ENCODE assay signal across 30 cellular contexts in genomic region chr7:88105231-88105630, GRCh38.
"Had no signal": no experiment of that assay in that cellular context is flagged by ENCODE, and none has a peak within 500 bp of the region (broad histone marks: within the 10 kb centered on the region; RNA-seq: fewer than 3 reads in every experiment).

No MANE protein-coding gene starts in this region.

- FAIRE-seq: keratinocyte, pancreas had no signal

- H3K27ac Mint-ChIP-seq: memory B cell; naive thymus-derived CD8-positive, alpha-beta T cell; nephron; stimulated activated naive B cell treated with anti-CD40 and anti-IgM and Interleukin-4, amounts not matched to agents 10 μg/mL and 1 μg/mL and 100 μg/mL, for 72 hours had no signal

- H3K4me3 Mint-ChIP-seq: memory B cell; naive thymus-derived CD8-positive, alpha-beta T cell; nephron; neural crest cell; stimulated activated naive B cell treated with anti-CD40 and anti-IgM and Interleukin-4, amounts not matched to agents 10 μg/mL and 1 μg/mL and 100 μg/mL, for 72 hours had no signal

- ATAC-seq: left cardiac atrium; left lung; naive thymus-derived CD8-positive, alpha-beta T cell; pancreas; right cardiac atrium; sciatic nerve; stimulated activated naive B cell treated with anti-CD40 and anti-IgM and Interleukin-4, amounts not matched to agents 10 μg/mL and 1 μg/mL and 100 μg/mL, for 72 hours; stimulated activated naive CD8-positive, alpha-beta T cell treated with anti-CD3 and anti-CD28 coated beads, Interleukin-15, Interleukin-2, amounts not matched to agents 100 U/mL and 50 U/mL, for 24 hours had no signal

- H3K4me1 ChIP-seq: left lung, pancreas, prostate gland, stomach, testis, thyroid gland, transverse colon, upper lobe of left lung had no signal

- H3K4me1 Mint-ChIP-seq: memory B cell; neural crest cell; stimulated activated naive B cell treated with anti-CD40 and anti-IgM and Interleukin-4, amounts not matched to agents 10 μg/mL and 1 μg/mL and 100 μg/mL, for 72 hours had no signal

- H3K36me3 Mint-ChIP-seq: memory B cell; stimulated activated naive B cell treated with anti-CD40 and anti-IgM and Interleukin-4, amounts not matched to agents 10 μg/mL and 1 μg/mL and 100 μg/mL, for 72 hours had no signal

- H3K9me3 ChIP-seq: left lung, pancreas, prostate gland, stomach, testis, thyroid gland, transverse colon, upper lobe of left lung had no signal

- H3K27ac ChIP-seq: left lung, pancreas, prostate gland, skin epidermis, stomach, testis, thyroid gland, transverse colon, upper lobe of left lung had no signal

- H3K27me3 ChIP-seq: left lung, pancreas, stomach, testis, thyroid gland, transverse colon, upper lobe of left lung had no signal

- DNase-seq: hippocampal formation; kidney glomerular epithelial cell; left cardiac atrium; left lung; midbrain; naive thymus-derived CD8-positive, alpha-beta T cell; nucleus accumbens; pancreas; posterior cingulate gyrus; retina; right cardiac atrium; stimulated activated CD4-positive, alpha-beta T cell treated with anti-CD3 and anti-CD28 coated beads, Interleukin-12 subunit alpha, Interleukin-12 subunit beta, amount 100 ng/mL, for 4 hours; stimulated activated CD4-positive, alpha-beta T cell treated with anti-CD3 and anti-CD28 coated beads, Interleukin-15, amount 100 ng/mL, for 24 hours; stimulated activated CD4-positive, alpha-beta T cell treated with anti-CD3 and anti-CD28 coated beads, Interleukin-2, amount 100 ng/mL, for 24 hours; stimulated activated CD4-positive, alpha-beta T cell treated with anti-CD3 and anti-CD28 coated beads, Interleukin-4, amount 100 ng/mL, for 1 hour; stimulated activated naive B cell treated with anti-CD40 and anti-IgM and Interleukin-4, amounts not matched to agents 10 μg/mL and 1 μg/mL and 100 μg/mL, for 72 hours; stimulated activated naive CD8-positive, alpha-beta T cell treated with anti-CD3 and anti-CD28 coated beads, Interleukin-15, Interleukin-2, amounts not matched to agents 100 U/mL and 50 U/mL, for 24 hours; stomach; testis; thyroid gland; transverse colon; upper lobe of left lung had no signal

- H3K36me3 ChIP-seq: left lung, pancreas, prostate gland, stomach, thyroid gland, transverse colon, upper lobe of left lung had no signal

- H3K4me3 ChIP-seq: left lung, lung, pancreas, prostate gland, skin epidermis, stomach, testis, thyroid gland, transverse colon, upper lobe of left lung had no signal

- H3K9me3 Mint-ChIP-seq: memory B cell; naive thymus-derived CD8-positive, alpha-beta T cell; nephron; neural crest cell; stimulated activated naive B cell treated with anti-CD40 and anti-IgM and Interleukin-4, amounts not matched to agents 10 μg/mL and 1 μg/mL and 100 μg/mL, for 72 hours had no signal

- H3K27me3 Mint-ChIP-seq: memory B cell; naive thymus-derived CD8-positive, alpha-beta T cell; stimulated activated naive B cell treated with anti-CD40 and anti-IgM and Interleukin-4, amounts not matched to agents 10 μg/mL and 1 μg/mL and 100 μg/mL, for 72 hours had no signal
